ENCODE assay signal across 20 cellular contexts in the genomic region with DNA sequence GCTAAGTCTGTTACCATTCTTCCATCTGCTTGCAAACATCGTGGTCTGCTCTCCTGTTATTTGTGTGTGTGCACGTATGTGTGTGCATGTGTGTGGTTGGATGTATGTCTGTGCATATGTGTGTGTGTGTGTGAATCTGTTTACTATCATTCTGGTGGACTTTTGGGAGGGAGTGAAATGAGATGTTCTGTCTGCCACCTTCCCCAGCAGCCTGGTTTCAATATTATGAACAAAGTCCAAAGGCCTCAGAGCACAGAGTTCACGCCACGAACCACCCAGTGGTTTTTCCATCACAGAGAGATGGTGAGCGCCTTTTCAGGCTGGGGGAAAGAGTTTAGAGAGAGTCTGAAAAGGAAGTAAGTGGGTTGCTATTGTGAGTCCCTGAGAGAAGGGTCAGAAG.
DNase-seq lines count a peak whose midpoint lies in the region; ATAC-seq, FAIRE-seq and TF ChIP-seq lines count a peak whose summit lies in the region.
"Had no signal": no experiment of that assay in that cellular context is flagged by ENCODE, and none has a peak within 500 bp of the region (broad histone marks: within the 10 kb centered on the region; RNA-seq: fewer than 3 reads in every experiment).

No MANE protein-coding gene starts in this region.

- DNase-seq in activated naive CD4-positive, alpha-beta T cell (lab: John Stamatoyannopoulos, UW), result no peak
- no peak for DNase-seq in IMR-90
- DNase-seq in GM12878 (ENCODE audit: low read depth, low spot score), result no peak
- peak; percentile 29 for DNase-seq in stimulated activated naive CD8-positive, alpha-beta T cell treated with anti-CD3 and anti-CD28 coated beads, Interleukin-15, Interleukin-2, amounts not matched to agents 100 U/mL and 50 U/mL, for 24 hours
- DNase-seq in lower leg skin (ENCODE audit: low spot score in 2 of 2), result no peak
- no peak for DNase-seq in mammary epithelial cell
- DNase-seq: activated effector memory CD4-positive, alpha-beta T cell treated with Interleukin-2 at 50 U/mL for 16 hours; body of pancreas; Calu3; cortex of kidney; GDM1; HFFc6; naive thymus-derived CD4-positive, alpha-beta T cell; NCI-H2029; NCI-H524 treated with DMSO at 0.1 percent for 48 hours; Right ventricle myocardium superior had no signal

- no peaks in the 10 kb centered on the region for H3K27me3 Mint-ChIP-seq in activated naive CD4-positive, alpha-beta T cell treated with anti-CD3 and anti-CD28 coated beads, Interleukin-2, amount 50 U/mL, for 24 hours

- H3K4ac ChIP-seq in IMR-90 (ENCODE audit: low read depth, low read length), result no peak overlapping the region

- H3K4me3 ChIP-seq in IMR-90 (ENCODE audit: insufficient read depth, low read depth, low read length), result no peak overlapping the region
- no peak overlapping the region for H3K4me3 ChIP-seq in GM12878
- H3K4me3 ChIP-seq in lower leg skin (ENCODE audit: low read depth, poor library complexity, severe bottlenecking), result no peak overlapping the region
- no peak overlapping the region for H3K4me3 ChIP-seq in mammary epithelial cell (replicated peaks in 1 of 3; ENCODE audit: insufficient read depth in 1 of 3, low read depth in 2 of 3, low read length in 3 of 3)
- H3K4me3 ChIP-seq: body of pancreas, lung, smooth muscle cell had no signal

- no peak overlapping the region for H2AFZ ChIP-seq in IMR-90 (replicated peaks; ENCODE audit: low read length, poor library complexity)
- no peak overlapping the region for H2AFZ ChIP-seq in GM12878 (ENCODE audit: control insufficient read depth, low read depth, low read length)
- no peak overlapping the region for H2AFZ ChIP-seq in mammary epithelial cell (ENCODE audit: low read depth, low read length)

- dilution Hi-C loops in IMR-90 (cut with HindIII; ENCODE audit: low sequenced_read_pairs, unreplicated experiment), result no loop called here
- dilution Hi-C loops in mammary epithelial cell (cut with HindIII; ENCODE audit: low sequenced_read_pairs), result loop anchor here (10.0 kb wide), 2 partner anchors 73 to 493 kb away; a partner anchor contains a TSS

- peak in 1 of 2 experiments; percentile 67; a peak in 3 of 4 replicates for TF ChIP-seq EP300 in GM12878 (IDR thresholded peaks at IDR 0.05; ENCODE audit: borderline replicate concordance in 1 of 2, control insufficient read depth in 1 of 2, low read depth in 2 of 2, low read length in 2 of 2)

- H3K9me3 Mint-ChIP-seq in activated naive CD4-positive, alpha-beta T cell treated with anti-CD3 and anti-CD28 coated beads, Interleukin-2, amount 50 U/mL, for 24 hours, result no peaks in the 10 kb centered on the region
- H3K9me3 Mint-ChIP-seq: HFFc6 had no signal

- POLR2A ChIA-PET in IMR-90 (lab: Charles Lee; ENCODE audit: unreplicated experiment), result no interaction called here
- POLR2A ChIA-PET in GM12878 (lab: Charles Lee), result no interaction called here

- no peak overlapping the region for H3K4me3 Mint-ChIP-seq in activated naive CD4-positive, alpha-beta T cell treated with anti-CD3 and anti-CD28 coated beads, Interleukin-2, amount 50 U/mL, for 24 hours
- H3K4me3 Mint-ChIP-seq: HFFc6 had no signal

- H3K23ac ChIP-seq in IMR-90 (ENCODE audit: low read depth, low read length), result no peak overlapping the region

- peak overlapping the region; percentile 62 for H2AK9ac ChIP-seq in IMR-90 (replicated peaks; ENCODE audit: low read depth, low read length, poor library complexity)

- no peaks in the 10 kb centered on the region for H3K36me3 Mint-ChIP-seq in activated naive CD4-positive, alpha-beta T cell treated with anti-CD3 and anti-CD28 coated beads, Interleukin-2, amount 50 U/mL, for 24 hours

- in situ Hi-C loops in IMR-90 (cut with MboI; ENCODE audit: low sequenced_read_pairs) (no loop called here), GM12878 (cut with MboI) (no loop called here), mammary epithelial cell (cut with MboI; ENCODE audit: low sequenced_read_pairs in 2 of 2) (no loop called here)

- CTCF ChIA-PET in IMR-90 (lab: Yijun Ruan, JAX), result no interaction called here
- CTCF ChIA-PET in GM12878 (lab: Yijun Ruan, JAX), result interaction anchor here (1.1 kb wide), 1 partner anchor 72 kb away, joined by 3 read pairs; no protein-coding TSS in a partner anchor
- CTCF ChIA-PET in mammary epithelial cell (lab: Charles Lee; ENCODE audit: low non-redundant PET), result no interaction called here

- H4K8ac ChIP-seq in IMR-90 (ENCODE audit: low read depth in 2 of 2, low read length in 2 of 2), result no peak overlapping the region

- H3K79me2 ChIP-seq in GM12878 (ENCODE audit: control insufficient read depth, insufficient read depth, low read length) (no peaks in the 10 kb centered on the region), mammary epithelial cell (ENCODE audit: insufficient read depth, low read length) (no peaks in the 10 kb centered on the region)

- no peak for FAIRE-seq in GM12878 (lab: Jason Lieb, UNC)

- H3K4me2 ChIP-seq in IMR-90 (ENCODE audit: low read depth, low read length) (no peak overlapping the region), GM12878 (ENCODE audit: control insufficient read depth, insufficient read depth) (no peak overlapping the region), mammary epithelial cell (ENCODE audit: insufficient read depth, low read depth, low read length) (no peak overlapping the region)
- H3K4me2 ChIP-seq: smooth muscle cell had no signal

- peaks cover 8% of the 10 kb centered on the region for H3K4me1 ChIP-seq in IMR-90 (ENCODE audit: control insufficient read depth, insufficient read depth, low read length)
- peaks cover under 1% of the 10 kb centered on the region; the same call in 1 of the 2 replicates for H3K4me1 ChIP-seq in GM12878 (ENCODE audit: control insufficient read depth, insufficient read depth, low read length)
- peaks cover 24% of the 10 kb centered on the region for H3K4me1 ChIP-seq in mammary epithelial cell (ENCODE audit: insufficient read depth, low read length)
- H3K4me1 ChIP-seq: body of pancreas had no signal

- H3K9me1 ChIP-seq in IMR-90 (ENCODE audit: insufficient read depth, low read length), result peaks cover 9% of the 10 kb centered on the region

- SMC1A ChIA-PET in GM12878 (lab: Charles Lee; ENCODE audit: uncharacterized antibody, unreplicated experiment), result no interaction called here

- H3K9me3 ChIP-seq in IMR-90 (ENCODE audit: control insufficient read depth, insufficient read depth, low read length) (no peaks in the 10 kb centered on the region), GM12878 (replicated peaks; ENCODE audit: control insufficient read depth, insufficient read depth, low read length) (no peaks in the 10 kb centered on the region; the same call in 2 of the 3 replicates), mammary epithelial cell (replicated peaks; ENCODE audit: insufficient read depth, low read length) (no peaks in the 10 kb centered on the region)
- H3K9me3 ChIP-seq: body of pancreas had no signal

- H2BK15ac ChIP-seq in IMR-90 (ENCODE audit: low read depth, low read length), result no peak overlapping the region

- H2BK20ac ChIP-seq in IMR-90 (ENCODE audit: low read depth, low read length), result no peak overlapping the region

- BruUV-seq in IMR-90 (replicated peaks; lab: Mats Ljungman, UMichigan) (no TSS peak), GM12878 (replicated peaks; lab: Mats Ljungman, UMichigan) (no TSS peak), mammary epithelial cell (replicated peaks; lab: Mats Ljungman, UMichigan) (no TSS peak)

- ATAC-seq in IMR-90 (ENCODE audit: low read depth) (no peak), GM12878 (peak; percentile 73), GM19455 (IDR thresholded peaks at IDR 0.05; ENCODE audit: unreplicated experiment) (no peak)
- ATAC-seq in stimulated activated naive CD8-positive, alpha-beta T cell treated with anti-CD3 and anti-CD28 coated beads, Interleukin-15, Interleukin-2, amounts not matched to agents 100 U/mL and 50 U/mL, for 24 hours, result peak; percentile 70
- ATAC-seq: body of pancreas; naive thymus-derived CD4-positive, alpha-beta T cell had no signal

- H3K27ac Mint-ChIP-seq in activated naive CD4-positive, alpha-beta T cell treated with anti-CD3 and anti-CD28 coated beads, Interleukin-2, amount 50 U/mL, for 24 hours, result peak overlapping the region; percentile 63
- H3K27ac Mint-ChIP-seq: HFFc6 had no signal

- TF ChIP-seq RAD21 in IMR-90 (IDR thresholded peaks at IDR 0.05; ENCODE audit: low read length) (no peak), GM12878 (IDR thresholded peaks at IDR 0.05; ENCODE audit: insufficient read depth, low read depth, low read length) (no peak)

- H4K5ac ChIP-seq in IMR-90 (ENCODE audit: low read depth, low read length), result no peak overlapping the region

- H2AK5ac ChIP-seq in IMR-90 (ENCODE audit: low read depth, low read length), result no peak overlapping the region

- TF ChIP-seq POLR2A in IMR-90 (IDR thresholded peaks at IDR 0.05; ENCODE audit: low read depth, low read length) (no peak), GM12878 (IDR thresholded peaks at IDR 0.05; ENCODE audit: low read depth, low read length) (no peak), lower leg skin (IDR thresholded peaks at IDR 0.05) (no peak)

- TF ChIP-seq CTCF in IMR-90 (conservative IDR thresholded peaks at IDR 0.05; ENCODE audit: low read depth, low read length), result no peak
- TF ChIP-seq CTCF in GM12878 (IDR thresholded peaks at IDR 0.05 in 2 of 3, conservative IDR thresholded peaks at IDR 0.05 in 1 of 3; ENCODE audit: control insufficient read depth in 2 of 3, extremely low read depth in 1 of 3, insufficient read depth in 1 of 3, low read depth in 3 of 3, low read length in 3 of 3), result no peak
- TF ChIP-seq CTCF in lower leg skin (IDR thresholded peaks at IDR 0.05), result no peak
- TF ChIP-seq CTCF in mammary epithelial cell (conservative IDR thresholded peaks at IDR 0.05 in 1 of 2, IDR thresholded peaks at IDR 0.05 in 1 of 2; ENCODE audit: extremely low read depth in 1 of 2, insufficient read depth in 1 of 2, low read depth in 1 of 2, low read length in 2 of 2), result no peak

- no peaks in the 10 kb centered on the region for H4K20me1 ChIP-seq in IMR-90 (ENCODE audit: insufficient read depth, low read length)
- H4K20me1 ChIP-seq in GM12878 (ENCODE audit: control insufficient read depth, insufficient read depth), result no peaks in the 10 kb centered on the region; the same call in 1 of the 2 replicates
- H4K20me1 ChIP-seq in mammary epithelial cell (ENCODE audit: insufficient read depth, low read length), result no peaks in the 10 kb centered on the region

- H3K36me3 ChIP-seq in IMR-90 (ENCODE audit: control insufficient read depth, insufficient read depth, low read length) (no peaks in the 10 kb centered on the region), GM12878 (ENCODE audit: control insufficient read depth in 2 of 2, insufficient read depth in 2 of 2, low read length in 1 of 2) (no peaks in the 10 kb centered on the region), mammary epithelial cell (ENCODE audit: insufficient read depth, low read length) (no peaks in the 10 kb centered on the region)

- H3K27ac ChIP-seq in IMR-90 (ENCODE audit: insufficient read depth, low read length) (no peak overlapping the region), GM12878 (ENCODE audit: control insufficient read depth, insufficient read depth) (no peak overlapping the region), mammary epithelial cell (ENCODE audit: insufficient read depth, low read depth, low read length) (no peak overlapping the region)
- H3K27ac ChIP-seq: body of pancreas had no signal

- H3K56ac ChIP-seq in IMR-90 (ENCODE audit: extremely low read depth, insufficient read depth, low read length), result no peak overlapping the region

- no peaks in the 10 kb centered on the region for H3K79me1 ChIP-seq in IMR-90 (ENCODE audit: low read depth in 1 of 2, low read length in 2 of 2)

- 60% methylated on average over 1 of the region's 5 CpGs; no CpG with 5 or more reads in 1 of the 2 experiments for WGBS in IMR-90 (ENCODE audit: extremely low coverage in 2 of 2, insufficient read length in 1 of 2), 2 experiments
- 18% methylated on average over 5 of the region's 5 CpGs for WGBS in GM12878 (ENCODE audit: insufficient coverage, insufficient replicate concordance, low lambda C conversion rate, missing lambda C conversion rate)
- WGBS in lower leg skin, 2 donors, result 78 to 86% methylated on average over 5 of the region's 5 CpGs
- 90% methylated on average over 5 of the region's 5 CpGs for WGBS in mammary epithelial cell (ENCODE audit: low coverage, missing lambda C conversion rate)

- no peak overlapping the region for H2BK5ac ChIP-seq in IMR-90 (ENCODE audit: low read depth, low read length, poor library complexity, severe bottlenecking)

- H3K18ac ChIP-seq in IMR-90 (ENCODE audit: low read depth, low read length), result no peak overlapping the region

- H3K9ac ChIP-seq in IMR-90 (ENCODE audit: low read depth, low read length), result no peak overlapping the region
- no peak overlapping the region for H3K9ac ChIP-seq in GM12878 (ENCODE audit: control insufficient read depth, insufficient read depth, low read length)
- no peak overlapping the region for H3K9ac ChIP-seq in mammary epithelial cell (ENCODE audit: insufficient read depth, low read length)

- no peak overlapping the region for H3K14ac ChIP-seq in IMR-90 (replicated peaks; ENCODE audit: low read depth, low read length)

- intact Hi-C loops in IMR-90 (cut with micrococcal nuclease) (no loop called here), GM12878 (cut with micrococcal nuclease; ENCODE audit: unreplicated experiment) (no loop called here), lower leg skin (cut with DNase I; ENCODE audit: low total_unique reads) (no loop called here), mammary epithelial cell (cut with micrococcal nuclease) (no loop called here)

- RAD21 ChIA-PET in GM12878 (lab: Charles Lee; ENCODE audit: unreplicated experiment), result no interaction called here

- H4K91ac ChIP-seq in IMR-90 (ENCODE audit: insufficient read depth, low read depth, low read length), result no peak overlapping the region

- H2BK120ac ChIP-seq in IMR-90 (ENCODE audit: low read depth, low read length), result no peak overlapping the region

- peaks cover 5% of the 10 kb centered on the region; the same call in 1 of the 2 replicates for H3K27me3 ChIP-seq in IMR-90 (ENCODE audit: control insufficient read depth, insufficient read depth, low read length)
- no peaks in the 10 kb centered on the region for H3K27me3 ChIP-seq in GM12878 (replicated peaks in 1 of 2; ENCODE audit: control insufficient read depth in 2 of 2, insufficient read depth in 2 of 2, low read length in 1 of 2)
- no peaks in the 10 kb centered on the region for H3K27me3 ChIP-seq in mammary epithelial cell (ENCODE audit: insufficient read depth, low read length)
- H3K27me3 ChIP-seq: body of pancreas had no signal

- H3K4me1 Mint-ChIP-seq in activated naive CD4-positive, alpha-beta T cell treated with anti-CD3 and anti-CD28 coated beads, Interleukin-2, amount 50 U/mL, for 24 hours, result peaks cover 18% of the 10 kb centered on the region

Comparison
In these comparisons a context has a peak if more than half of its experiments do, and no peak if none do; other contexts are left out.
1. ATAC-seq: peak in GM12878 (single experiment) and stimulated activated naive CD8-positive, alpha-beta T cell treated with anti-CD3 and anti-CD28 coated beads, Interleukin-15, Interleukin-2, amounts not matched to agents 100 U/mL and 50 U/mL, for 24 hours (single experiment); none in IMR-90 (single experiment) and GM19455 (single experiment).